ENCODE assay signal across 8 cellular contexts in the genomic region with DNA sequence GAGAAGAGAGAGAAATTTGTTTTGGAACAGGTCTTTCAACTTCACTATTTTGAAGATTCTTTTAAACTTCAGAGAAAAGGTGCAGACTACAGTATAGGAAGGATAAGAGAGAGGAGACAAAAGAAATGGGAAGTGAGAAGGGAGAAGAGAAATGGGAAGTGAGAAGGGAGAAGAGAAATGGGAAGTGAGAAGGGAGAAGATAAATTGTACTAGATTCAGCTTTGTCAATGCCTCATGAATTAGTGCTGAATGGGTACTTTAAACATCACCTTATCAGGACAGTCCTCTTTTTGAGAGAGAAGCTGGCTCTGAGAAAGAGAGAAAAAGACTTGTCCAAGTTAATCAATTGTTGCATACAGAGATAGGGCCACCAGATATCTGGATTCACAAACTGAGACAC. TPM values are rescaled to one million over a fixed set of nuclear protein-coding genes. Genes with fewer than 3 reads are reported as not detected.
DNase-seq lines count a peak whose midpoint lies in the region; ATAC-seq, FAIRE-seq and TF ChIP-seq lines count a peak whose summit lies in the region.

No MANE protein-coding gene starts in this region.

- DNase-seq in GM12864 (ENCODE audit: low read depth) (no peak), ascending aorta (ENCODE audit: low spot score in 2 of 2) (no peak), mucosa of descending colon (no peak), urothelium cell line (ENCODE audit: low spot score) (no peak), UCSD-AML1 (lab: John Stamatoyannopoulos, UW; ENCODE audit: unreplicated experiment) (no peak), GM03348 (ENCODE audit: low spot score) (no peak)

- peak overlapping the region; percentile 91 to 92 for H3K27ac ChIP-seq in ascending aorta

- H3K4me1 ChIP-seq in ascending aorta (peaks cover 4 to 11% of the 10 kb centered on the region in 2 donors), mucosa of descending colon (ENCODE audit: low read depth) (peaks cover 6% of the 10 kb centered on the region)

- H3K4me3 ChIP-seq in GM12864 (ENCODE audit: low read depth, low read length) (peak overlapping the region; percentile 48; the same call in 1 of the 2 replicates), ascending aorta (peak overlapping the region; percentile 89 to 95), mucosa of descending colon (peak overlapping the region; percentile 32)

- H3K36me3 ChIP-seq in ascending aorta, result no peaks in the 10 kb centered on the region
- H3K36me3 ChIP-seq in mucosa of descending colon (ENCODE audit: low read depth), result no peaks in the 10 kb centered on the region

- no peaks in the 10 kb centered on the region for H3K9me3 ChIP-seq in ascending aorta
- no peaks in the 10 kb centered on the region for H3K9me3 ChIP-seq in mucosa of descending colon

- no peak for FAIRE-seq in urothelium cell line (lab: Jason Lieb, UNC)

- intact Hi-C loops in ascending aorta (cut with DNase I), result loop anchor here (1.0 to 10.0 kb wide), 9 partner anchors 23 to 205 kb away; a partner anchor contains a TSS
- intact Hi-C loops in mucosa of descending colon (cut with DNase I, micrococcal nuclease), result no loop called here

- peak; percentile 26 for ATAC-seq in HG02884 (IDR thresholded peaks at IDR 0.05; ENCODE audit: unreplicated experiment)
- no peak for ATAC-seq in mucosa of descending colon
- ATAC-seq in HG03135 (IDR thresholded peaks at IDR 0.05; ENCODE audit: unreplicated experiment), result no peak

- no peaks in the 10 kb centered on the region for H3K27me3 ChIP-seq in ascending aorta

- TF ChIP-seq CTCF in GM12864 (IDR thresholded peaks at IDR 0.05; ENCODE audit: low read depth, low read length, missing control alignments) (no peak), ascending aorta (IDR thresholded peaks at IDR 0.05) (no peak), mucosa of descending colon (IDR thresholded peaks at IDR 0.05) (no peak)

RNA-seq across cellular contexts. Expression of a gene that starts 1.0 kb away (rescaled TPM):
- total RNA-seq in ascending aorta (15.6 TPM), mucosa of descending colon (10 to 100 TPM; 16.1 to 51.1 (median 44.1) TPM)

Comparison
In these comparisons a context has a peak if more than half of its experiments do, and no peak if none do; other contexts are left out.
1. H3K4me3 ChIP-seq: peak in every context shown above with its lines; median percentile 92 in ascending aorta; 48 in GM12864; 32 in mucosa of descending colon.